ENCODE assay signal across 27 cellular contexts in the genomic region with DNA sequence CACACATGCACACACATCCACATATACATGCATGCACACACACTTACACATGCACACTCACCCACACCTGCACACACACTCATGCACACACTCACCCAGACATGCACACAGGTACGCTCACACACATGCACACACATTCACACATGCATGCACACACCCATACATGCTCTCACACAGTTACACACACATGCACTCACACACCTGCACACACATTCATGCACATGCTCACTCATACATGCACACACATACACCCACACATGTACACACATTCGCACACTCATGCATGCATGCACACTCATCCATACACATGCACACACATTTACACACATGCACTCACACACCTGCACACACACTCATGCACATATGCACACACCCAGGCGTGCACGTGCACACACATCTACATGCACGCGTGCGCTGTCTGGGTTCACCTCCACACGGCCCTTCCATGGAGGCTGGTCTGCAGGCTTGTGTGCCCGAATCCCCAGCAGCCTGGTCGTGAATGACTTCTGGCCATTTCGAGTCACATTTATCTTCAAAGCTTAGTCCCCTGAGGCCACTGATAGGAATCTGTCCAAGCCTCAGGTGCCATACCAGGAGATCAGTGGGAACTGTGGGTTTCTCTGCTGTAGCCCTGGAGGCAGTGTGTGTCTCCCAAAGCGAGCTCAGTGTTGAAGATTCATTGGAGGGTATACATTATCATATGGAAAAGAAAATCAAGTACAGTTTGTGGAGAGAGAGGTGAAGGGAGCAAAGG.
"Had no signal": no experiment of that assay in that cellular context is flagged by ENCODE, and none has a peak within 500 bp of the region (broad histone marks: within the 10 kb centered on the region; RNA-seq: fewer than 3 reads in every experiment).

No MANE protein-coding gene starts in this region.

- H3K36me3 Mint-ChIP-seq: naive thymus-derived CD4-positive, alpha-beta T cell had no signal

- H3K36me3 ChIP-seq: left lung, neural progenitor cell, prostate gland, transverse colon had no signal

- H3K4me3 ChIP-seq: coronary artery, esophagus squamous epithelium, heart right ventricle, left lung, neural progenitor cell, prostate gland, skin epidermis, suprapubic skin, transverse colon had no signal

- H3K4me2 ChIP-seq: neural progenitor cell had no signal

- H3K4me1 Mint-ChIP-seq: naive thymus-derived CD4-positive, alpha-beta T cell; stimulated activated naive CD8-positive, alpha-beta T cell treated with anti-CD3 and anti-CD28 coated beads, Interleukin-15, amount 100 ng/mL, for 72 hours had no signal

- H3K9ac ChIP-seq: neural progenitor cell had no signal

- H3K4me3 Mint-ChIP-seq: effector memory CD8-positive, alpha-beta T cell; naive thymus-derived CD4-positive, alpha-beta T cell; nephron; neural progenitor cell; stimulated activated naive CD8-positive, alpha-beta T cell treated with anti-CD3 and anti-CD28 coated beads, Interleukin-15, amount 100 ng/mL, for 72 hours had no signal

- H3K27ac ChIP-seq: coronary artery, esophagus squamous epithelium, heart right ventricle, left lung, neural progenitor cell, prostate gland, skin epidermis, suprapubic skin, transverse colon had no signal

- H3K4me1 ChIP-seq: esophagus squamous epithelium, heart right ventricle, left lung, neural progenitor cell, prostate gland, suprapubic skin, transverse colon had no signal

- H3K9me3 Mint-ChIP-seq: effector memory CD8-positive, alpha-beta T cell; nephron; neural progenitor cell had no signal

- FAIRE-seq: endometrium, islet of Langerhans had no signal

- H3K27me3 ChIP-seq: heart right ventricle, neural progenitor cell, transverse colon had no signal

- DNase-seq: dermis blood vessel endothelial cell; effector memory CD8-positive, alpha-beta T cell; erythroblast; esophagus squamous epithelium; foreskin melanocyte; glutamatergic neuron; heart right ventricle; hippocampal formation; left cardiac atrium; midbrain; naive thymus-derived CD4-positive, alpha-beta T cell; nucleus accumbens; stimulated activated CD4-positive, alpha-beta T cell treated with anti-CD3 and anti-CD28 coated beads, Interleukin-15, amount 100 ng/mL, for 24 hours; stimulated activated CD4-positive, alpha-beta T cell treated with anti-CD3 and anti-CD28 coated beads, Interleukin-2, amount 100 ng/mL, for 48 hours; stimulated activated naive CD4-positive, alpha-beta T cell; stimulated activated naive CD8-positive, alpha-beta T cell treated with anti-CD3 and anti-CD28 coated beads, Interleukin-15, amount 100 ng/mL, for 72 hours; transverse colon had no signal

- H3K27ac Mint-ChIP-seq: effector memory CD8-positive, alpha-beta T cell; naive thymus-derived CD4-positive, alpha-beta T cell; nephron; neural progenitor cell; stimulated activated naive CD8-positive, alpha-beta T cell treated with anti-CD3 and anti-CD28 coated beads, Interleukin-15, amount 100 ng/mL, for 72 hours had no signal

- H2AFZ ChIP-seq: neural progenitor cell had no signal

- ATAC-seq: effector memory CD8-positive, alpha-beta T cell; heart right ventricle; left cardiac atrium; left lung; naive thymus-derived CD4-positive, alpha-beta T cell; right cardiac atrium; stimulated activated naive CD8-positive, alpha-beta T cell treated with anti-CD3 and anti-CD28 coated beads, Interleukin-15, amount 100 ng/mL, for 72 hours had no signal

- H3K9me3 ChIP-seq: esophagus squamous epithelium, prostate gland, suprapubic skin, transverse colon had no signal
